Comparison of ENCODE assay signal across 1 cellular context in the genomic region with DNA sequence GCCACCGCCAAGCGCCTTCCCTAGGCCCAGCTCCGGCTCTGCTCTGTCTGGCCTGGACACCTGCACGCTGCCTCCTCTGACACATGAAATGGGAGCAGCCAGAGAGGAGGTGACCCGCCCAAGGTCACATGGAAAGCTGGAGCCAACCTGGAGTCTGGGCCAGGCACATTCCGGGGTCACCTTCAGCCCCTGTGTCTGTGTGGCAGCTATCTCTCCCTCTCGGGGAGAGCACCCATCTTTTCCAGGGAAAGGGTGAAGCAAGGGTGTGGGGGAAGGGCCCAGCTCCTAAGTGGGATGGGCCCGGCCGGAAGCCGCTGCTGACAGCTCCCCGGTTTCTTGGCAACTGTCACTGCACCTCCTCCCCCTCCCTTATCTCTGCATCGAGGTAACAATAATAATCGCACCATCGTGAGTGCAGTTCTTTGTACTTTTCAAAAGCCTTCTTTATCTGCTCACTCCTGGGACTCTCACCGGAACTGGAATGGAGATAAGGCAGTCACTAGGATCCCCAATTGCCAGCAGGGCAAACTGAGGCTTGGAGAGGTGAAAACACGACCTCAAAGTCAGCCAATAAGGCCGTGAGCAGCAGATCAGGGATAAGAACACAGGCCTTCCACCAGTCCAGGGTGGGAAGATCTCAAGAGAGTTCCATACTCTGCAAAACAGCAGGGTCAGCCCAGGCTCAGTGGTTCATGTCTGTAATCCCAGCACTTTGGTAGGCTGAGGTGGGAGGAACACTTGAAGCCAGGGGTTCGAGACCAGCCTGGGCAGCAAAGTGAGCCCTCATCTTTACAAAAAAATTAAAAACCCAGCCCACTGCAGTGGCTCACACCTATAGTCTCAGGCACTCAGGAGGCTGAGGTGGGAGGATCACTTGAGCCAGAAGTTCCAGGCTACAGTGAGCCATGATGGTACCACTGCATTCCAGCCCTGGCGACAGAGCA.
TF ChIP-seq lines count a peak whose summit lies in the region.

No MANE protein-coding gene starts in this region.

TF ChIP-seq in K562, 482 proteins besides CTCF, POLR2A, EP300 and RAD21 (continued from another document and continues in another):
- TF ChIP-seq, protein P1, sequence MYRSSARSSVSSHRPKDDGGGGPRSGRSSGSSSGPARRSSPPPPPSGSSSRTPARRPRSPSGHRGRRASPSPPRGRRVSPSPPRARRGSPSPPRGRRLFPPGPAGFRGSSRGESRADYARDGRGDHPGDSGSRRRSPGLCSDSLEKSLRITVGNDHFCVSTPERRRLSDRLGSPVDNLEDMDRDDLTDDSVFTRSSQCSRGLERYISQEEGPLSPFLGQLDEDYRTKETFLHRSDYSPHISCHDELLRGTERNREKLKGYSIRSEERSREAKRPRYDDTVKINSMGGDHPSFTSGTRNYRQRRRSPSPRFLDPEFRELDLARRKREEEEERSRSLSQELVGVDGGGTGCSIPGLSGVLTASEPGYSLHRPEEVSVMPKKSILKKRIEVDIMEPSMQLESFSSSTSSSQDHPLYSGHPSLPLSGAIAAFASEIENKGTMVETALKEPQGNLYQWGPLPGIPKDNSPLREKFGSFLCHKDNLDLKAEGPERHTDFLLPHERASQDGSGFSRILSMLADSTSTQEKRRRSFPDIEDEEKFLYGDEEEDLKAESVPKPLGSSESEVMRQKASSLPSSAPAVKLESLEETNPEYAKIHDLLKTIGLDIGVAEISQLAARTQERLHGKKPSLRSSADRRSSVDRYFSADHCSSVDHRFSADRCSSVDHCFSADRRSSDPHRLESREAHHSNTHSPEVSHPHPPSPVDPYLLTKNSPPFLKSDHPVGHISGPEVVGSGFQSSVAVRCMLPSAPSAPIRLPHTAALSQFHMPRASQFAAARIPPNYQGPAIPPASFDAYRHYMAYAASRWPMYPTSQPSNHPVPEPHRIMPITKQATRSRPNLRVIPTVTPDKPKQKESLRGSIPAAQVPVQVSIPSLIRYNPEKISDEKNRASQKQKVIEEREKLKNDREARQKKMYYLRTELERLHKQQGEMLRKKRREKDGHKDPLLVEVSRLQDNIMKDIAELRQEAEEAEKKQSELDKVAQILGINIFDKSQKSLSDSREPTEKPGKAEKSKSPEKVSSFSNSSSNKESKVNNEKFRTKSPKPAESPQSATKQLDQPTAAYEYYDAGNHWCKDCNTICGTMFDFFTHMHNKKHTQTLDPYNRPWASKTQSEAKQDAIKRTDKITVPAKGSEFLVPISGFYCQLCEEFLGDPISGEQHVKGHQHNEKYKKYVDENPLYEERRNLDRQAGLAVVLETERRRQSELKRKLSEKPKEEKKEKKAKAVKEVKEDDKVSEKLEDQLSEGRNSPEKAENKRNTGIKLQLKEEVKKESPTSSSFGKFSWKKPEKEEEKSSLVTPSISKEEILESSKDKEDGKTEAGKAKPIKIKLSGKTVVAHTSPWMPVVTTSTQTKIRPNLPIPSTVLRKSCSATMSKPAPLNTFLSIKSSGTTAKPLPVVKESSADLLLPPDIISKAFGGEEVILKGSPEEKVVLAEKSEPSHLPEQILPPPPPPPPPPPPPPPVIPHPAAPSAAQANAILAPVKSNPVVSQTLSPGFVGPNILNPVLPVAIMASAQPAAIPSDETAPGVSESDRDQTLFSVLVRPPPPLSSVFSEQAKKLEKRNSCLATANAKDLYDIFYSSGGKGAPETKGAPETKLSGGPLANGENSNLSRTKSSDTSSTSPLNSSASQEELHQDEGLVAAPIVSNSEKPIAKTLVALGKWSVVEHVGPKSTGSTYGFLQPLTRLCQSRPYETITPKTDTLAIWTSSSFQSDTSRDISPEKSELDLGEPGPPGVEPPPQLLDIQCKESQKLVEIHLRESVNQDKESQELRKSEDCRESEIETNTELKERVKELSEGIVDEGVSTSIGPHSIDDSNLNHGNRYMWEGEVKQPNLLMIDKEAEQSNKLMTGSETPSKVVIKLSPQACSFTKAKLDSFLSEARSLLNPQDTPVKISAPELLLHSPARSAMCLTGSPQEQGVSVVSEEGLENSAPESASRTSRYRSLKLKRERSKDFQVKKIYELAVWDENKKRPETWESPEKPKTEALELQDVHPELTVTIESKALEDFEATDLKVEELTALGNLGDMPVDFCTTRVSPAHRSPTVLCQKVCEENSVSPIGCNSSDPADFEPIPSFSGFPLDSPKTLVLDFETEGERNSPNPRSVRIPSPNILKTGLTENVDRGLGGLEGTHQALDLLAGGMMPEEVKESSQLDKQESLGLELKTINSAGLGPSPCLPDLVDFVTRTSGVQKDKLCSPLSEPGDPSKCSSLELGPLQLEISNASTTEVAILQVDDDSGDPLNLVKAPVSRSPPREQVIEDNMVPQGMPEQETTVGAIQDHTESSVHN (IDR thresholded peaks at IDR 0.05; ENCODE audit: borderline replicate concordance in 1 of 2, low read depth in 1 of 2), result peak in 1 of 2 experiments; percentile 77; a peak in 2 of 4 replicates
- peak; percentile 90 for TF ChIP-seq PYGO2 (tag; IDR thresholded peaks at IDR 0.05)
- peak; percentile 63; the same call in 1 of the 2 replicates for TF ChIP-seq CEBPG (CRISPR knock-in tag; IDR thresholded peaks at IDR 0.05)
- peak; percentile 49 to 72; a peak in 2 of 4 replicates for TF ChIP-seq CEBPG (tag; conservative IDR thresholded peaks at IDR 0.05 in 1 of 2, IDR thresholded peaks at IDR 0.05 in 1 of 2)
- TF ChIP-seq RFX7 (CRISPR knock-in tag; IDR thresholded peaks at IDR 0.05), result no peak
- TF ChIP-seq, protein P2, sequence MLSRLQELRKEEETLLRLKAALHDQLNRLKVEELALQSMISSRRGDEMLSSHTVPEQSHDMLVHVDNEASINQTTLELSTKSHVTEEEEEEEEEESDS (CRISPR knock-in tag; IDR thresholded peaks at IDR 0.05), result no peak
- TF ChIP-seq, protein P3, sequence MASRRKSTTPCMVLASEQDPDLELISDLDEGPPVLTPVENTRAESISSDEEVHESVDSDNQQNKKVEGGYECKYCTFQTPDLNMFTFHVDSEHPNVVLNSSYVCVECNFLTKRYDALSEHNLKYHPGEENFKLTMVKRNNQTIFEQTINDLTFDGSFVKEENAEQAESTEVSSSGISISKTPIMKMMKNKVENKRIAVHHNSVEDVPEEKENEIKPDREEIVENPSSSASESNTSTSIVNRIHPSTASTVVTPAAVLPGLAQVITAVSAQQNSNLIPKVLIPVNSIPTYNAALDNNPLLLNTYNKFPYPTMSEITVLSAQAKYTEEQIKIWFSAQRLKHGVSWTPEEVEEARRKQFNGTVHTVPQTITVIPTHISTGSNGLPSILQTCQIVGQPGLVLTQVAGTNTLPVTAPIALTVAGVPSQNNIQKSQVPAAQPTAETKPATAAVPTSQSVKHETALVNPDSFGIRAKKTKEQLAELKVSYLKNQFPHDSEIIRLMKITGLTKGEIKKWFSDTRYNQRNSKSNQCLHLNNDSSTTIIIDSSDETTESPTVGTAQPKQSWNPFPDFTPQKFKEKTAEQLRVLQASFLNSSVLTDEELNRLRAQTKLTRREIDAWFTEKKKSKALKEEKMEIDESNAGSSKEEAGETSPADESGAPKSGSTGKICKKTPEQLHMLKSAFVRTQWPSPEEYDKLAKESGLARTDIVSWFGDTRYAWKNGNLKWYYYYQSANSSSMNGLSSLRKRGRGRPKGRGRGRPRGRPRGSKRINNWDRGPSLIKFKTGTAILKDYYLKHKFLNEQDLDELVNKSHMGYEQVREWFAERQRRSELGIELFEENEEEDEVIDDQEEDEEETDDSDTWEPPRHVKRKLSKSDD (conservative IDR thresholded peaks at IDR 0.05; ENCODE audit: low read length), result no peak
- TF ChIP-seq ZC3H11A (IDR thresholded peaks at IDR 0.05; ENCODE audit: low read depth, low read length), result peak; percentile 26; the same call in 1 of the 2 replicates
- TF ChIP-seq ZNF274 (IDR thresholded peaks at IDR 0.05; ENCODE audit: borderline replicate concordance, low read depth, low read length), result no peak
- TF ChIP-seq CAMTA2 (CRISPR knock-in tag; conservative IDR thresholded peaks at IDR 0.05), result no peak
- TF ChIP-seq GATA2 (CRISPR knock-in tag; IDR thresholded peaks at IDR 0.05), result peak; percentile 99
- peak; percentile 93 to 97 for TF ChIP-seq KDM1A (IDR thresholded peaks at IDR 0.05)
- no peak for TF ChIP-seq ESRRB (CRISPR knock-in tag; IDR thresholded peaks at IDR 0.05; ENCODE audit: borderline replicate concordance)
- TF ChIP-seq ZNF79 (CRISPR knock-in tag; IDR thresholded peaks at IDR 0.05; ENCODE audit: low read depth), result no peak
- TF ChIP-seq, protein P4, sequence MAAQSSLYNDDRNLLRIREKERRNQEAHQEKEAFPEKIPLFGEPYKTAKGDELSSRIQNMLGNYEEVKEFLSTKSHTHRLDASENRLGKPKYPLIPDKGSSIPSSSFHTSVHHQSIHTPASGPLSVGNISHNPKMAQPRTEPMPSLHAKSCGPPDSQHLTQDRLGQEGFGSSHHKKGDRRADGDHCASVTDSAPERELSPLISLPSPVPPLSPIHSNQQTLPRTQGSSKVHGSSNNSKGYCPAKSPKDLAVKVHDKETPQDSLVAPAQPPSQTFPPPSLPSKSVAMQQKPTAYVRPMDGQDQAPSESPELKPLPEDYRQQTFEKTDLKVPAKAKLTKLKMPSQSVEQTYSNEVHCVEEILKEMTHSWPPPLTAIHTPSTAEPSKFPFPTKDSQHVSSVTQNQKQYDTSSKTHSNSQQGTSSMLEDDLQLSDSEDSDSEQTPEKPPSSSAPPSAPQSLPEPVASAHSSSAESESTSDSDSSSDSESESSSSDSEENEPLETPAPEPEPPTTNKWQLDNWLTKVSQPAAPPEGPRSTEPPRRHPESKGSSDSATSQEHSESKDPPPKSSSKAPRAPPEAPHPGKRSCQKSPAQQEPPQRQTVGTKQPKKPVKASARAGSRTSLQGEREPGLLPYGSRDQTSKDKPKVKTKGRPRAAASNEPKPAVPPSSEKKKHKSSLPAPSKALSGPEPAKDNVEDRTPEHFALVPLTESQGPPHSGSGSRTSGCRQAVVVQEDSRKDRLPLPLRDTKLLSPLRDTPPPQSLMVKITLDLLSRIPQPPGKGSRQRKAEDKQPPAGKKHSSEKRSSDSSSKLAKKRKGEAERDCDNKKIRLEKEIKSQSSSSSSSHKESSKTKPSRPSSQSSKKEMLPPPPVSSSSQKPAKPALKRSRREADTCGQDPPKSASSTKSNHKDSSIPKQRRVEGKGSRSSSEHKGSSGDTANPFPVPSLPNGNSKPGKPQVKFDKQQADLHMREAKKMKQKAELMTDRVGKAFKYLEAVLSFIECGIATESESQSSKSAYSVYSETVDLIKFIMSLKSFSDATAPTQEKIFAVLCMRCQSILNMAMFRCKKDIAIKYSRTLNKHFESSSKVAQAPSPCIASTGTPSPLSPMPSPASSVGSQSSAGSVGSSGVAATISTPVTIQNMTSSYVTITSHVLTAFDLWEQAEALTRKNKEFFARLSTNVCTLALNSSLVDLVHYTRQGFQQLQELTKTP (IDR thresholded peaks at IDR 0.05; ENCODE audit: low read depth in 1 of 2, partially characterized antibody in 2 of 2), result peak in 1 of 2 experiments; percentile 81
- no peak for TF ChIP-seq FIP1L1 (IDR thresholded peaks at IDR 0.05; ENCODE audit: low read depth, low read length, poor library complexity, severe bottlenecking)
- peak; percentile 96 for TF ChIP-seq NBN (IDR thresholded peaks at IDR 0.05; ENCODE audit: low read depth)
- 0 out of 2 replicates have a peak, but pooled peaks have one; percentile 10 for TF ChIP-seq ELF4 (CRISPR knock-in tag; IDR thresholded peaks at IDR 0.05)
- TF ChIP-seq MIER1 (IDR thresholded peaks at IDR 0.05; ENCODE audit: low read depth), result 0 out of 2 replicates have a peak, but pooled peaks have one; percentile 38
- TF ChIP-seq, protein P5, sequence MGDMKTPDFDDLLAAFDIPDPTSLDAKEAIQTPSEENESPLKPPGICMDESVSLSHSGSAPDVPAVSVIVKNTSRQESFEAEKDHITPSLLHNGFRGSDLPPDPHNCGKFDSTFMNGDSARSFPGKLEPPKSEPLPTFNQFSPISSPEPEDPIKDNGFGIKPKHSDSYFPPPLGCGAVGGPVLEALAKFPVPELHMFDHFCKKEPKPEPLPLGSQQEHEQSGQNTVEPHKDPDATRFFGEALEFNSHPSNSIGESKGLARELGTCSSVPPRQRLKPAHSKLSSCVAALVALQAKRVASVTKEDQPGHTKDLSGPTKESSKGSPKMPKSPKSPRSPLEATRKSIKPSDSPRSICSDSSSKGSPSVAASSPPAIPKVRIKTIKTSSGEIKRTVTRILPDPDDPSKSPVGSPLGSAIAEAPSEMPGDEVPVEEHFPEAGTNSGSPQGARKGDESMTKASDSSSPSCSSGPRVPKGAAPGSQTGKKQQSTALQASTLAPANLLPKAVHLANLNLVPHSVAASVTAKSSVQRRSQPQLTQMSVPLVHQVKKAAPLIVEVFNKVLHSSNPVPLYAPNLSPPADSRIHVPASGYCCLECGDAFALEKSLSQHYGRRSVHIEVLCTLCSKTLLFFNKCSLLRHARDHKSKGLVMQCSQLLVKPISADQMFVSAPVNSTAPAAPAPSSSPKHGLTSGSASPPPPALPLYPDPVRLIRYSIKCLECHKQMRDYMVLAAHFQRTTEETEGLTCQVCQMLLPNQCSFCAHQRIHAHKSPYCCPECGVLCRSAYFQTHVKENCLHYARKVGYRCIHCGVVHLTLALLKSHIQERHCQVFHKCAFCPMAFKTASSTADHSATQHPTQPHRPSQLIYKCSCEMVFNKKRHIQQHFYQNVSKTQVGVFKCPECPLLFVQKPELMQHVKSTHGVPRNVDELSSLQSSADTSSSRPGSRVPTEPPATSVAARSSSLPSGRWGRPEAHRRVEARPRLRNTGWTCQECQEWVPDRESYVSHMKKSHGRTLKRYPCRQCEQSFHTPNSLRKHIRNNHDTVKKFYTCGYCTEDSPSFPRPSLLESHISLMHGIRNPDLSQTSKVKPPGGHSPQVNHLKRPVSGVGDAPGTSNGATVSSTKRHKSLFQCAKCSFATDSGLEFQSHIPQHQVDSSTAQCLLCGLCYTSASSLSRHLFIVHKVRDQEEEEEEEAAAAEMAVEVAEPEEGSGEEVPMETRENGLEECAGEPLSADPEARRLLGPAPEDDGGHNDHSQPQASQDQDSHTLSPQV (IDR thresholded peaks at IDR 0.05), result peak; percentile 95
- TF ChIP-seq DACH1 (IDR thresholded peaks at IDR 0.05; ENCODE audit: partially characterized antibody), result peak; percentile 82
- TF ChIP-seq YBX1 (IDR thresholded peaks at IDR 0.05), result no peak
- no peak for TF ChIP-seq BRF1 (IDR thresholded peaks at IDR 0.05; ENCODE audit: borderline replicate concordance, extremely low read depth, insufficient read length)
- TF ChIP-seq ZNF780A (CRISPR knock-in tag; IDR thresholded peaks at IDR 0.05), result no peak
- peak; percentile 39 for TF ChIP-seq ZFP36 (IDR thresholded peaks at IDR 0.05; ENCODE audit: low read depth, low read length, partially characterized antibody)
- no peak for TF ChIP-seq C11orf30 (IDR thresholded peaks at IDR 0.05; ENCODE audit: low read depth)
- TF ChIP-seq, protein P6, sequence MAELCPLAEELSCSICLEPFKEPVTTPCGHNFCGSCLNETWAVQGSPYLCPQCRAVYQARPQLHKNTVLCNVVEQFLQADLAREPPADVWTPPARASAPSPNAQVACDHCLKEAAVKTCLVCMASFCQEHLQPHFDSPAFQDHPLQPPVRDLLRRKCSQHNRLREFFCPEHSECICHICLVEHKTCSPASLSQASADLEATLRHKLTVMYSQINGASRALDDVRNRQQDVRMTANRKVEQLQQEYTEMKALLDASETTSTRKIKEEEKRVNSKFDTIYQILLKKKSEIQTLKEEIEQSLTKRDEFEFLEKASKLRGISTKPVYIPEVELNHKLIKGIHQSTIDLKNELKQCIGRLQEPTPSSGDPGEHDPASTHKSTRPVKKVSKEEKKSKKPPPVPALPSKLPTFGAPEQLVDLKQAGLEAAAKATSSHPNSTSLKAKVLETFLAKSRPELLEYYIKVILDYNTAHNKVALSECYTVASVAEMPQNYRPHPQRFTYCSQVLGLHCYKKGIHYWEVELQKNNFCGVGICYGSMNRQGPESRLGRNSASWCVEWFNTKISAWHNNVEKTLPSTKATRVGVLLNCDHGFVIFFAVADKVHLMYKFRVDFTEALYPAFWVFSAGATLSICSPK (IDR thresholded peaks at IDR 0.05; ENCODE audit: borderline replicate concordance), result 0 out of 2 replicates have a peak, but pooled peaks have one; percentile 7
- peak; percentile 60; the same call in 1 of the 2 replicates for TF ChIP-seq TOE1 (IDR thresholded peaks at IDR 0.05; ENCODE audit: borderline replicate concordance)
- TF ChIP-seq TOE1 (CRISPR knock-in tag; IDR thresholded peaks at IDR 0.05; ENCODE audit: borderline replicate concordance, low read depth), result 0 out of 2 replicates have a peak, but pooled peaks have one; percentile 33
- peak in 1 of 2 experiments; percentile 88 for TF ChIP-seq MAZ (CRISPR knock-in tag; conservative IDR thresholded peaks at IDR 0.05 in 1 of 2, IDR thresholded peaks at IDR 0.05 in 1 of 2)
- no peak; the same call in 1 of the 2 replicates for TF ChIP-seq FOXK1 (CRISPR knock-in tag; IDR thresholded peaks at IDR 0.05; ENCODE audit: borderline replicate concordance)
